Comparison of ENCODE assay signal across 1 cellular context in genomic region chr2:200538139-200538538, GRCh38.
TF ChIP-seq lines count a peak whose summit lies in the region.

No MANE protein-coding gene starts in this region.

TF ChIP-seq in IMR-90, 13 proteins besides CTCF, POLR2A, EP300 and RAD21:
- TF ChIP-seq FOS (IDR thresholded peaks at IDR 0.05; ENCODE audit: low read depth, low read length) (no peak), RCOR1 (IDR thresholded peaks at IDR 0.05; ENCODE audit: insufficient replicate concordance, low read length) (no peak), RFX5 (IDR thresholded peaks at IDR 0.05; ENCODE audit: low read depth, low read length) (no peak), MXI1 (IDR thresholded peaks at IDR 0.05; ENCODE audit: borderline replicate concordance, low read depth, low read length) (no peak), SMC3 (IDR thresholded peaks at IDR 0.05; ENCODE audit: low read depth, low read length) (no peak), BHLHE40 (IDR thresholded peaks at IDR 0.05; ENCODE audit: low read depth, low read length) (no peak), MAFK (IDR thresholded peaks at IDR 0.05; ENCODE audit: low read depth, low read length) (no peak), CEBPB (IDR thresholded peaks at IDR 0.05; ENCODE audit: low read depth, low read length) (no peak), NFE2L2 (IDR thresholded peaks at IDR 0.05; ENCODE audit: low read depth, low read length) (no peak), MAZ (IDR thresholded peaks at IDR 0.05; ENCODE audit: borderline replicate concordance, low read depth, low read length) (no peak), CHD1 (IDR thresholded peaks at IDR 0.05; ENCODE audit: low read depth, low read length) (no peak), ELK1 (IDR thresholded peaks at IDR 0.05; ENCODE audit: borderline replicate concordance, low read depth, low read length) (no peak)
- TF ChIP-seq, protein P1, sequence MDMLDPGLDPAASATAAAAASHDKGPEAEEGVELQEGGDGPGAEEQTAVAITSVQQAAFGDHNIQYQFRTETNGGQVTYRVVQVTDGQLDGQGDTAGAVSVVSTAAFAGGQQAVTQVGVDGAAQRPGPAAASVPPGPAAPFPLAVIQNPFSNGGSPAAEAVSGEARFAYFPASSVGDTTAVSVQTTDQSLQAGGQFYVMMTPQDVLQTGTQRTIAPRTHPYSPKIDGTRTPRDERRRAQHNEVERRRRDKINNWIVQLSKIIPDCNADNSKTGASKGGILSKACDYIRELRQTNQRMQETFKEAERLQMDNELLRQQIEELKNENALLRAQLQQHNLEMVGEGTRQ (IDR thresholded peaks at IDR 0.05; ENCODE audit: low read depth, low read length): no peak
